ENCODE assay signal across 10 cellular contexts in the genomic region with DNA sequence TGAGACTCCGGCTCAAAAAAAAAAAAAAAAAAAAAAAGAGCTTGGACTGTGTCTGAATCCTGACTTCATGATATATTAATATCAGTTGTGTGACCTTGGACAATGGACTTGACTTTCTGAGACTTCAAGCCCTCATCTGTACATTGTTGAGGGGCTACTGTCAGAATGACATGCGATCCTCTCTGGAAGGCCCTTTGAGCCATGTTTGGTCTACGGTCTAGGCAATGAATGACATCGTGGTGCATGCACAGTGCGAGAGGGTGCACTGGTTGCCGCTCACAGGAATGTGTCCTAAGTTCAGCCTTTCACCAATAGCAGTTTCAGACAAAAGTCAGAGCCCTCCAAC.
"Had no signal": no experiment of that assay in that cellular context is flagged by ENCODE, and none has a peak within 500 bp of the region (broad histone marks: within the 10 kb centered on the region; RNA-seq: fewer than 3 reads in every experiment).

No MANE protein-coding gene starts in this region.

- H3K27ac ChIP-seq: GM23248 had no signal

- H3K4me3 Mint-ChIP-seq: GM23338, H9, HFFc6 had no signal

- DNase-seq: GM23248, GOT3, H7, H9, HCEC 1CT, HFFc6 had no signal

- H3K4me1 Mint-ChIP-seq: GM23338, H9 had no signal

- H3K4me1 ChIP-seq: HAP-1 had no signal

- H3K9me3 ChIP-seq: HAP-1 had no signal

- H3K9ac ChIP-seq: GM23248 had no signal

- H3K4me3 ChIP-seq: GM23248, GM23338, HAP-1 had no signal

- H3K9me3 Mint-ChIP-seq: GM23338, HFFc6 had no signal

- H3K4me2 ChIP-seq: GM23338 had no signal

- H3K36me3 ChIP-seq: HAP-1 had no signal

- FAIRE-seq: H1, H54 had no signal

- H2AFZ ChIP-seq: GM23248, GM23338 had no signal

- H3K27ac Mint-ChIP-seq: GM23338, HFFc6 had no signal
